ENCODE assay signal across 8 cellular contexts in genomic region chr2:63050186-63050915, GRCh38. TPM values are rescaled to one million over a fixed set of nuclear protein-coding genes. Genes with fewer than 3 reads are reported as not detected.
DNase-seq lines count a peak whose midpoint lies in the region; ATAC-seq and TF ChIP-seq lines count a peak whose summit lies in the region.

OTX1 (plus strand) TSS chr2:63050830; CDS start chr2:63052991, 2,161 bp downstream.

- POLR2A ChIA-PET in OCI-LY7 (lab: Charles Lee), result no interaction called here

- intact Hi-C loops in OCI-LY7 (cut with micrococcal nuclease; ENCODE audit: unreplicated experiment), result no loop called here
- intact Hi-C loops in sigmoid colon (cut with DNase I), result no loop called here

- peaks cover 65% of the 10 kb centered on the region for H3K4me1 ChIP-seq in GM23338 (ENCODE audit: insufficient read depth)
- peaks cover 5% of the 10 kb centered on the region for H3K4me1 ChIP-seq in OCI-LY7 (ENCODE audit: insufficient read depth, low read length, poor library complexity, severe bottlenecking)
- peaks cover 2 to 54% (median 49%) of the 10 kb centered on the region in 4 donors for H3K4me1 ChIP-seq in sigmoid colon

- H3K27ac ChIP-seq in GM23338 (ENCODE audit: low read depth) (no peak within 1 kb of the TSS), OCI-LY7 (ENCODE audit: low read depth, low read length, poor library complexity, severe bottlenecking) (no peak within 1 kb of the TSS), sigmoid colon (no peak within 1 kb of the TSS)

- H3K4me2 ChIP-seq in GM23338 (peak within 1 kb of the TSS; percentile 96), OCI-LY7 (ENCODE audit: low read length) (peak within 1 kb of the TSS; percentile 84)

- peaks cover 7% of the 10 kb centered on the region; the same call in 2 of the 3 replicates for H3K36me3 Mint-ChIP-seq in GM23338 (ENCODE audit: low read depth)
- peaks cover 6% of the 10 kb centered on the region for H3K36me3 Mint-ChIP-seq in activated naive CD8-positive, alpha-beta T cell

- TF ChIP-seq CTCF in GM12864 (IDR thresholded peaks at IDR 0.05; ENCODE audit: low read depth, low read length, missing control alignments) (no peak), GM23338 (conservative IDR thresholded peaks at IDR 0.05; ENCODE audit: low read depth in 2 of 2) (no peak), OCI-LY7 (conservative IDR thresholded peaks at IDR 0.05; ENCODE audit: low read length) (no peak), sigmoid colon (IDR thresholded peaks at IDR 0.05) (no peak)

- CTCF ChIA-PET in OCI-LY7 (lab: Charles Lee; ENCODE audit: unreplicated experiment), result no interaction called here

- no peak for TF ChIP-seq EP300 in sigmoid colon (IDR thresholded peaks at IDR 0.05)

- H3K36me3 ChIP-seq in GM23338 (ENCODE audit: insufficient read depth) (no peaks in the 10 kb centered on the region), OCI-LY7 (ENCODE audit: insufficient read depth, low read length) (no peaks in the 10 kb centered on the region), sigmoid colon (peaks cover 0 to 22% (median 4%) of the 10 kb centered on the region in 4 donors)

- peaks cover 5% of the 10 kb centered on the region; the same call in 2 of the 3 replicates for H3K9me3 Mint-ChIP-seq in GM23338
- H3K9me3 Mint-ChIP-seq in activated naive CD8-positive, alpha-beta T cell (ENCODE audit: low read depth), result no peaks in the 10 kb centered on the region

- H3K9me2 ChIP-seq in GM23338 (ENCODE audit: insufficient read depth) (no peaks in the 10 kb centered on the region), OCI-LY7 (ENCODE audit: insufficient read depth, low read length) (no peaks in the 10 kb centered on the region)

- WGBS in sigmoid colon, 2 donors, result 0 to 1% methylated on average over 84 to 86 of the region's 86 CpGs

- H3K9me3 ChIP-seq in OCI-LY7 (ENCODE audit: low read length), result no peaks in the 10 kb centered on the region
- peaks cover 0 to 8% (median 0%) of the 10 kb centered on the region in 4 donors for H3K9me3 ChIP-seq in sigmoid colon

- DNase-seq in GM12864 (ENCODE audit: low read depth) (peak; percentile 34), GM23338 (ENCODE audit: low spot score) (peak; percentile 90), OCI-LY7 (ENCODE audit: low spot score) (peak; percentile 80), hippocampal formation (lab: John Stamatoyannopoulos, UW) (peak; percentile 33 to 35), sigmoid colon (peak; percentile 56)
- DNase-seq in Jurkat, Clone E6-1 (ENCODE audit: low read depth, low spot score), result peak; percentile 74
- no peak for DNase-seq in NK-92 treated with Interleukin-12 subunit alpha and Interleukin-12 subunit beta, amount 100 ng/mL, for 24 hours (lab: John Stamatoyannopoulos, UW)

- ATAC-seq in GM23338, result peak; percentile 21

- H3K27me3 ChIP-seq in GM23338 (ENCODE audit: insufficient read depth), result peaks cover 95% of the 10 kb centered on the region
- peaks cover 76 to 100% (median 90%) of the 10 kb centered on the region in 3 donors for H3K27me3 ChIP-seq in sigmoid colon

- BruUV-seq in OCI-LY7 (replicated peaks; lab: Mats Ljungman, UMichigan), result no TSS peak

- peaks cover 59% of the 10 kb centered on the region for H3K4me1 Mint-ChIP-seq in GM23338
- peaks cover 59% of the 10 kb centered on the region for H3K4me1 Mint-ChIP-seq in activated naive CD8-positive, alpha-beta T cell (ENCODE audit: low read depth)

- H3K79me2 ChIP-seq in GM23338 (replicated peaks; ENCODE audit: insufficient read depth), result no peaks in the 10 kb centered on the region
- no peaks in the 10 kb centered on the region for H3K79me2 ChIP-seq in OCI-LY7 (ENCODE audit: insufficient read depth, low read depth, low read length)

- peaks cover 17% of the 10 kb centered on the region for H4K20me1 ChIP-seq in GM23338 (replicated peaks; ENCODE audit: insufficient read depth)
- H4K20me1 ChIP-seq in OCI-LY7 (ENCODE audit: insufficient read depth, low read length), result no peaks in the 10 kb centered on the region

- peaks cover 95% of the 10 kb centered on the region for H3K27me3 Mint-ChIP-seq in GM23338 (ENCODE audit: insufficient read depth, low read depth, poor library complexity)
- peaks cover 42% of the 10 kb centered on the region for H3K27me3 Mint-ChIP-seq in activated naive CD8-positive, alpha-beta T cell

- peak within 1 kb of the TSS; percentile 66 for H3K4me3 ChIP-seq in GM12864 (ENCODE audit: low read depth, low read length)
- peak within 1 kb of the TSS; percentile 89 for H3K4me3 ChIP-seq in GM23338
- peak within 1 kb of the TSS; percentile 93 for H3K4me3 ChIP-seq in Jurkat, Clone E6-1 (ENCODE audit: low read length)
- peak within 1 kb of the TSS; percentile 75 for H3K4me3 ChIP-seq in OCI-LY7 (ENCODE audit: low read depth, low read length, poor library complexity, severe bottlenecking)
- H3K4me3 ChIP-seq in sigmoid colon, result peak within 1 kb of the TSS; percentile 14 to 52 (median 44)

- peak within 1 kb of the TSS; percentile 82 for H3K4me3 Mint-ChIP-seq in GM23338
- H3K4me3 Mint-ChIP-seq in activated naive CD8-positive, alpha-beta T cell, result peak within 1 kb of the TSS; percentile 90

- peaks cover 30% of the 10 kb centered on the region for H3F3A ChIP-seq in GM23338 (replicated peaks; ENCODE audit: low read depth)

- H2AFZ ChIP-seq in GM23338, result peak within 1 kb of the TSS; percentile 100
- H2AFZ ChIP-seq in OCI-LY7 (ENCODE audit: low read length), result peak within 1 kb of the TSS; percentile 79

- TF ChIP-seq POLR2A in sigmoid colon (IDR thresholded peaks at IDR 0.05), result no peak

- no peak within 1 kb of the TSS for H3K27ac Mint-ChIP-seq in GM23338
- peak within 1 kb of the TSS; percentile 5 for H3K27ac Mint-ChIP-seq in activated naive CD8-positive, alpha-beta T cell

TF ChIP-seq in GM23338, 12 proteins besides CTCF, POLR2A, EP300 and RAD21:
- TF ChIP-seq CREB1 (CRISPR knock-in tag; IDR thresholded peaks at IDR 0.05; ENCODE audit: low read depth) (peak; percentile 83), JUNB (IDR thresholded peaks at IDR 0.05; ENCODE audit: unreplicated experiment) (no peak)

RNA-seq across cellular contexts. Expression of gene OTX1, which starts in this region (rescaled TPM):
- total RNA-seq in GM23338 (2014; rRNA removed; shearing (Covaris generic)), result 0.74 and 1.3 TPM in 2 replicates
- polyA plus RNA-seq in GM23338 (2016; fragmentation: Nextera tagmentation; extraction: Ambion mirVana) (1.1 and 2.2 TPM in 2 replicates), sigmoid colon (not detected)
- 6.5 TPM for polyA plus RNA-seq in Jurkat, Clone E6-1 (2012; ENCODE audit: insufficient read depth, insufficient read length)
- total RNA-seq in OCI-LY7 (2014; rRNA removed; shearing (Covaris generic)), result 1.0 and 1.3 TPM in 2 replicates
- total RNA-seq in OCI-LY7 (2022) (2.5 and 2.9 TPM in 2 replicates), sigmoid colon (under 1 TPM in 1 of 4 donors, not detected in 3; 0.54 TPM)

Comparison
In these comparisons a context has a peak if more than half of its experiments do, and no peak if none do; other contexts are left out.
1. Peak in DNase-seq and H3K4me3 ChIP-seq in sigmoid colon; RNA of the gene not detected or under 1 TPM.